Comparison of ENCODE assay signal across 8 cellular contexts in the genomic region with DNA sequence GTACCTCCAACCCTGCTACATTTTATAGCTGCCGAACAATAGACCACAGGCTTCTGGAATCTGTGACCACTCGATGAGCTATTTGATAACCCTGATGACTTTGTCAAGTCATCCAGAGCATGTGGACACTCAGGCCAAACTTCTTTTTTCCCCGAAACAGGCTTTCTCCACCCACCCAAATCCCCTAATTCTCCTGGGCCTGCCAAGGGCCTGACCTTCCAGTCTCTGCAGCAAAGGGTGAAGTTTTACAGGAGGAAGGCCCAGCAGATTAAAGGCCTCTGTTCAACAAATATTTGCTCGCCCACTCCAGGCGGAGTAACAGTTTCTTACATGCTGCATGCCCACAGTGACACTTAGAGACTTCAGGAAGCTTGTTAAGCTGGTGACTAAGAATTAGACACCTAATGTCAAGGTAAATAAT. TPM values are rescaled to one million over a fixed set of nuclear protein-coding genes. Genes with fewer than 3 reads are reported as not detected.
DNase-seq lines count a peak whose midpoint lies in the region; ATAC-seq and TF ChIP-seq lines count a peak whose summit lies in the region.
"Had no signal": no experiment of that assay in that cellular context is flagged by ENCODE, and none has a peak within 500 bp of the region (broad histone marks: within the 10 kb centered on the region; RNA-seq: fewer than 3 reads in every experiment).

No MANE protein-coding gene starts in this region.

- intact Hi-C loops in HCT116 (cut with micrococcal nuclease), result no loop called here
- intact Hi-C loops in adrenal gland (cut with DNase I), result no loop called here

- TF ChIP-seq POLR2A in HCT116 (IDR thresholded peaks at IDR 0.05; ENCODE audit: borderline replicate concordance, extremely low read depth, insufficient read depth, insufficient read length) (no peak), adrenal gland (IDR thresholded peaks at IDR 0.05) (no peak)

- H3K9me3 ChIP-seq in HCT116 (ENCODE audit: control insufficient read depth in 1 of 2, insufficient read depth in 1 of 2, low read depth in 1 of 2, low read length in 2 of 2) (no peaks in the 10 kb centered on the region), adrenal gland (replicated peaks in 1 of 3) (no peaks in the 10 kb centered on the region), subcutaneous abdominal adipose tissue (ENCODE audit: control insufficient read depth in 5 of 5, low read length in 5 of 5) (no peaks in the 10 kb centered on the region)

- H3K9ac ChIP-seq in HCT116 (ENCODE audit: low read length) (peak overlapping the region; percentile 60), subcutaneous abdominal adipose tissue (ENCODE audit: low read length in 5 of 5) (no peak overlapping the region)

- POLR2A ChIA-PET in HCT116 (lab: Charles Lee), result interaction anchor here (1.2 kb wide), 1 partner anchor 36 kb away, joined by 3 read pairs; no protein-coding TSS in a partner anchor

- H3K27ac ChIP-seq in HCT116 (ENCODE audit: low read depth, low read length) (peak overlapping the region; percentile 75), adrenal gland (peak overlapping the region in 4 of 5 donors; percentile 32 to 91 (median 72)), subcutaneous abdominal adipose tissue (ENCODE audit: low read depth, low read length) (peak overlapping the region; percentile 79)

- no peak overlapping the region for H2AFZ ChIP-seq in HCT116 (ENCODE audit: low read depth, low read length, poor library complexity, severe bottlenecking)

- no peaks in the 10 kb centered on the region for H3K27me3 ChIP-seq in HCT116 (ENCODE audit: insufficient read depth, low read length)
- H3K27me3 ChIP-seq in adrenal gland, result no peaks in the 10 kb centered on the region
- peaks cover 0 to 5% (median 0%) of the 10 kb centered on the region in 5 donors for H3K27me3 ChIP-seq in subcutaneous abdominal adipose tissue (ENCODE audit: control insufficient read depth in 5 of 5, insufficient read depth in 4 of 5, low read length in 5 of 5)

- WGBS in adrenal gland, 4 donors, result 62 to 71% (median 64%) methylated on average over 5 of the region's 5 CpGs

- H3K79me2 ChIP-seq in HCT116 (ENCODE audit: insufficient read depth, low read length), result peaks cover 13% of the 10 kb centered on the region

- ATAC-seq in HCT116, result peak; percentile 72
- ATAC-seq in omental fat pad (ENCODE audit: low FRiP score), result no peak
- no peak for ATAC-seq in GM21381 (IDR thresholded peaks at IDR 0.05; ENCODE audit: unreplicated experiment)

- DNase-seq in HCT116 (ENCODE audit: low read depth, low spot score) (peak; percentile 79), adrenal gland (no peak), kidney tubule cell (ENCODE audit: low spot score) (peak; percentile 69), omental fat pad (ENCODE audit: low spot score) (no peak), globus pallidus (ENCODE audit: low spot score) (no peak)
- DNase-seq: activated CD4-positive, alpha-beta T cell treated with anti-CD3 and anti-CD28 coated beads, Interleukin-2, amount 50 U/mL, for 1 hour had no signal

- no TSS peak for BruUV-seq in HCT116 (replicated peaks; lab: Mats Ljungman, UMichigan)

- TF ChIP-seq RAD21 in HCT116 (IDR thresholded peaks at IDR 0.05; ENCODE audit: low read depth), result peak; percentile 15; the same call in 1 of the 2 replicates

- RAD21 ChIA-PET in HCT116 (lab: Charles Lee; ENCODE audit: low non-redundant PET in 1 of 2, low total read pairs in 2 of 2, uncharacterized antibody in 2 of 2, unreplicated experiment in 2 of 2), result interaction anchor here in 1 of 2 experiments (1.1 kb wide), 1 partner anchor 35 kb away, joined by 3 read pairs; no protein-coding TSS in a partner anchor

- H3K4me3 ChIP-seq in HCT116 (replicated peaks in 1 of 2; ENCODE audit: low read depth in 1 of 2, low read length in 2 of 2) (peak overlapping the region in 1 of 2 experiments; percentile 62; a peak in 2 of 4 replicates), adrenal gland (peak overlapping the region in 1 of 4 donors; percentile 2), subcutaneous abdominal adipose tissue (ENCODE audit: low read depth in 1 of 5, low read length in 5 of 5) (peak overlapping the region in 4 of 5 donors; percentile 35 to 83 (median 72))

- H3K4me2 ChIP-seq in HCT116 (ENCODE audit: low read length), result peak overlapping the region; percentile 81

- H3K9me2 ChIP-seq in HCT116 (ENCODE audit: insufficient read depth), result no peaks in the 10 kb centered on the region

- H3K36me3 ChIP-seq in HCT116 (ENCODE audit: control insufficient read depth in 1 of 2, insufficient read depth in 2 of 2, low read length in 2 of 2) (no peaks in the 10 kb centered on the region), adrenal gland (replicated peaks in 1 of 2) (no peaks in the 10 kb centered on the region), subcutaneous abdominal adipose tissue (ENCODE audit: control insufficient read depth in 5 of 5, insufficient read depth in 5 of 5, low read length in 5 of 5) (no peaks in the 10 kb centered on the region)

- peaks cover 39 to 51% of the 10 kb centered on the region in 2 experiments for H3K4me1 ChIP-seq in HCT116 (ENCODE audit: control insufficient read depth in 1 of 2, insufficient read depth in 2 of 2, low read length in 2 of 2)
- H3K4me1 ChIP-seq in adrenal gland (replicated peaks in 1 of 2), result peaks cover 3 to 4% of the 10 kb centered on the region in 2 donors
- H3K4me1 ChIP-seq in subcutaneous abdominal adipose tissue (ENCODE audit: control insufficient read depth in 5 of 5, insufficient read depth in 5 of 5, low read length in 5 of 5), result peaks cover 3 to 46% (median 18%) of the 10 kb centered on the region in 5 donors

- no peak for TF ChIP-seq CTCF in HCT116 (IDR thresholded peaks at IDR 0.05 in 2 of 3, conservative IDR thresholded peaks at IDR 0.05 in 1 of 3; ENCODE audit: borderline replicate concordance in 1 of 3, insufficient read depth in 1 of 3, low read depth in 2 of 3, low read length in 2 of 3)
- TF ChIP-seq CTCF in adrenal gland (IDR thresholded peaks at IDR 0.05), result no peak
- TF ChIP-seq CTCF in omental fat pad (IDR thresholded peaks at IDR 0.05), result no peak

- CTCF ChIA-PET in HCT116 (lab: Charles Lee), result no interaction called here

- no peaks in the 10 kb centered on the region for H4K20me1 ChIP-seq in HCT116 (ENCODE audit: insufficient read depth)

TF ChIP-seq in HCT116, 20 proteins besides CTCF, POLR2A, EP300 and RAD21 (continues in another document):
- TF ChIP-seq SP1 (IDR thresholded peaks at IDR 0.05; ENCODE audit: low read depth) (peak; percentile 53; the same call in 1 of the 2 replicates), EZH2phosphoT487 (IDR thresholded peaks at IDR 0.05; ENCODE audit: borderline replicate concordance) (no peak), JUND (IDR thresholded peaks at IDR 0.05) (peak; percentile 59; the same call in 1 of the 2 replicates), FOSL1 (IDR thresholded peaks at IDR 0.05; ENCODE audit: low read depth) (peak; percentile 70), ELF1 (IDR thresholded peaks at IDR 0.05; ENCODE audit: borderline replicate concordance, low read depth) (no peak), EGR1 (IDR thresholded peaks at IDR 0.05; ENCODE audit: low read depth) (peak; percentile 79), ZNF274 (IDR thresholded peaks at IDR 0.05; ENCODE audit: low read depth, low read length) (no peak), CEBPB (IDR thresholded peaks at IDR 0.05; ENCODE audit: low read depth) (0 out of 2 replicates have a peak, but pooled peaks have one; percentile 16), POLR2AphosphoS5 (IDR thresholded peaks at IDR 0.05; ENCODE audit: low read depth, low read length) (no peak; the same call in 1 of the 2 replicates), YY1 (IDR thresholded peaks at IDR 0.05; ENCODE audit: extremely low read depth, insufficient replicate concordance, low read depth, low read length) (no peak)
- TF ChIP-seq, protein P1, sequence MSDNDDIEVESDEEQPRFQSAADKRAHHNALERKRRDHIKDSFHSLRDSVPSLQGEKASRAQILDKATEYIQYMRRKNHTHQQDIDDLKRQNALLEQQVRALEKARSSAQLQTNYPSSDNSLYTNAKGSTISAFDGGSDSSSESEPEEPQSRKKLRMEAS (IDR thresholded peaks at IDR 0.05), result peak; percentile 66
- TF ChIP-seq, protein P2, sequence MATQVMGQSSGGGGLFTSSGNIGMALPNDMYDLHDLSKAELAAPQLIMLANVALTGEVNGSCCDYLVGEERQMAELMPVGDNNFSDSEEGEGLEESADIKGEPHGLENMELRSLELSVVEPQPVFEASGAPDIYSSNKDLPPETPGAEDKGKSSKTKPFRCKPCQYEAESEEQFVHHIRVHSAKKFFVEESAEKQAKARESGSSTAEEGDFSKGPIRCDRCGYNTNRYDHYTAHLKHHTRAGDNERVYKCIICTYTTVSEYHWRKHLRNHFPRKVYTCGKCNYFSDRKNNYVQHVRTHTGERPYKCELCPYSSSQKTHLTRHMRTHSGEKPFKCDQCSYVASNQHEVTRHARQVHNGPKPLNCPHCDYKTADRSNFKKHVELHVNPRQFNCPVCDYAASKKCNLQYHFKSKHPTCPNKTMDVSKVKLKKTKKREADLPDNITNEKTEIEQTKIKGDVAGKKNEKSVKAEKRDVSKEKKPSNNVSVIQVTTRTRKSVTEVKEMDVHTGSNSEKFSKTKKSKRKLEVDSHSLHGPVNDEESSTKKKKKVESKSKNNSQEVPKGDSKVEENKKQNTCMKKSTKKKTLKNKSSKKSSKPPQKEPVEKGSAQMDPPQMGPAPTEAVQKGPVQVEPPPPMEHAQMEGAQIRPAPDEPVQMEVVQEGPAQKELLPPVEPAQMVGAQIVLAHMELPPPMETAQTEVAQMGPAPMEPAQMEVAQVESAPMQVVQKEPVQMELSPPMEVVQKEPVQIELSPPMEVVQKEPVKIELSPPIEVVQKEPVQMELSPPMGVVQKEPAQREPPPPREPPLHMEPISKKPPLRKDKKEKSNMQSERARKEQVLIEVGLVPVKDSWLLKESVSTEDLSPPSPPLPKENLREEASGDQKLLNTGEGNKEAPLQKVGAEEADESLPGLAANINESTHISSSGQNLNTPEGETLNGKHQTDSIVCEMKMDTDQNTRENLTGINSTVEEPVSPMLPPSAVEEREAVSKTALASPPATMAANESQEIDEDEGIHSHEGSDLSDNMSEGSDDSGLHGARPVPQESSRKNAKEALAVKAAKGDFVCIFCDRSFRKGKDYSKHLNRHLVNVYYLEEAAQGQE (IDR thresholded peaks at IDR 0.05; ENCODE audit: low read depth), result no peak
- TF ChIP-seq, protein P3, sequence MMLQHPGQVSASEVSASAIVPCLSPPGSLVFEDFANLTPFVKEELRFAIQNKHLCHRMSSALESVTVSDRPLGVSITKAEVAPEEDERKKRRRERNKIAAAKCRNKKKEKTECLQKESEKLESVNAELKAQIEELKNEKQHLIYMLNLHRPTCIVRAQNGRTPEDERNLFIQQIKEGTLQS (IDR thresholded peaks at IDR 0.05), result no peak

RNA-seq across cellular contexts. Expression of a gene that starts 2.0 kb away (rescaled TPM):
- 17.5 TPM for total RNA-seq in HCT116 (2021; ENCODE audit: unreplicated experiment)
- 7.3 and 7.9 TPM in 2 replicates for polyA plus RNA-seq in HCT116 (2012)
- total RNA-seq in adrenal gland, result 10 to 100 TPM; 20.0 to 53.5 (median 26.0) TPM
- 10 to 100 TPM; 10.5 to 17.1 (median 12.4) TPM for polyA plus RNA-seq in adrenal gland
- total RNA-seq in omental fat pad, result 10 to 100 TPM; 14.6 to 71.4 (median 19.7) TPM

Comparison
In these comparisons a context has a peak if more than half of its experiments do, and no peak if none do; other contexts are left out.
1. DNase-seq: peak in HCT116 (single experiment) and kidney tubule cell (single experiment); none in adrenal gland (0 of 7), omental fat pad (single experiment) and globus pallidus (single experiment).
2. Peak in every context shown above with its lines, with median percentiles within 50 percentile points of each other: H3K27ac ChIP-seq.